In genomic region chr19:39502640-39503417, GRCh38 we compare ENCODE assay signal across 1 cellular context.
A peak's percentile ranks its signal among the peaks of the same experiment; 100 is the strongest.
TF ChIP-seq lines count a peak whose summit lies in the region.

No MANE protein-coding gene starts in this region.

TF ChIP-seq in HepG2, 621 proteins besides CTCF, POLR2A, EP300 and RAD21 (continued from another document and continues in another):
- TF ChIP-seq, protein P1, sequence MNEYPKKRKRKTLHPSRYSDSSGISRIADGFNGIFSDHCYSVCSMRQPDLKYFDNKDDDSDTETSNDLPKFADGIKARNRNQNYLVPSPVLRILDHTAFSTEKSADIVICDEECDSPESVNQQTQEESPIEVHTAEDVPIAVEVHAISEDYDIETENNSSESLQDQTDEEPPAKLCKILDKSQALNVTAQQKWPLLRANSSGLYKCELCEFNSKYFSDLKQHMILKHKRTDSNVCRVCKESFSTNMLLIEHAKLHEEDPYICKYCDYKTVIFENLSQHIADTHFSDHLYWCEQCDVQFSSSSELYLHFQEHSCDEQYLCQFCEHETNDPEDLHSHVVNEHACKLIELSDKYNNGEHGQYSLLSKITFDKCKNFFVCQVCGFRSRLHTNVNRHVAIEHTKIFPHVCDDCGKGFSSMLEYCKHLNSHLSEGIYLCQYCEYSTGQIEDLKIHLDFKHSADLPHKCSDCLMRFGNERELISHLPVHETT (CRISPR knock-in tag; conservative IDR thresholded peaks at IDR 0.05) = peak; percentile 90
- TF ChIP-seq MED13 (CRISPR knock-in tag; IDR thresholded peaks at IDR 0.05) (peak; percentile 78), ETV5 (CRISPR knock-in tag; IDR thresholded peaks at IDR 0.05; ENCODE audit: borderline replicate concordance) (peak; percentile 52; the same call in 1 of the 2 replicates), ZNF768 (CRISPR knock-in tag; IDR thresholded peaks at IDR 0.05) (peak; percentile 76), THAP11 (CRISPR knock-in tag; IDR thresholded peaks at IDR 0.05) (peak; percentile 61; the same call in 1 of the 2 replicates), SMC3 (IDR thresholded peaks at IDR 0.05; ENCODE audit: low read length) (no peak; the same call in 1 of the 2 replicates), PAX8 (CRISPR knock-in tag; IDR thresholded peaks at IDR 0.05; ENCODE audit: borderline replicate concordance) (peak; percentile 98; the same call in 1 of the 2 replicates), TEF (CRISPR knock-in tag; IDR thresholded peaks at IDR 0.05) (peak; percentile 86), ZMYM4 (CRISPR knock-in tag; IDR thresholded peaks at IDR 0.05) (peak; percentile 89), ELF1 (CRISPR knock-in tag; IDR thresholded peaks at IDR 0.05) (no peak), ARNT (IDR thresholded peaks at IDR 0.05) (no peak), ZNF7 (CRISPR knock-in tag; IDR thresholded peaks at IDR 0.05) (peak; percentile 50), SETDB1 (CRISPR knock-in tag; IDR thresholded peaks at IDR 0.05; ENCODE audit: borderline replicate concordance) (peak; percentile 68; the same call in 1 of the 2 replicates), GLMP (CRISPR knock-in tag; IDR thresholded peaks at IDR 0.05; ENCODE audit: borderline replicate concordance) (no peak), MXD3 (CRISPR knock-in tag; IDR thresholded peaks at IDR 0.05) (peak; percentile 99), BRD4 (CRISPR knock-in tag; IDR thresholded peaks at IDR 0.05) (peak; percentile 55; the same call in 1 of the 2 replicates), ZBTB26 (CRISPR knock-in tag; IDR thresholded peaks at IDR 0.05; ENCODE audit: borderline replicate concordance) (peak; percentile 70; the same call in 1 of the 2 replicates), KDM1A (CRISPR knock-in tag; IDR thresholded peaks at IDR 0.05) (no peak), ZNF557 (CRISPR knock-in tag; IDR thresholded peaks at IDR 0.05) (peak; percentile 90; the same call in 1 of the 2 replicates), THRA (CRISPR knock-in tag; IDR thresholded peaks at IDR 0.05; ENCODE audit: borderline replicate concordance) (peak; percentile 34; the same call in 1 of the 2 replicates), KLF12 (CRISPR knock-in tag; IDR thresholded peaks at IDR 0.05; ENCODE audit: borderline replicate concordance) (peak; percentile 92), FUBP1 (CRISPR knock-in tag; IDR thresholded peaks at IDR 0.05; ENCODE audit: borderline replicate concordance) (no peak), RFXANK (CRISPR knock-in tag; IDR thresholded peaks at IDR 0.05) (peak; percentile 64; the same call in 1 of the 2 replicates), REXO4 (CRISPR knock-in tag; IDR thresholded peaks at IDR 0.05; ENCODE audit: borderline replicate concordance) (peak; percentile 95), ZNF672 (CRISPR knock-in tag; IDR thresholded peaks at IDR 0.05) (peak; percentile 96)
- TF ChIP-seq, protein P2, sequence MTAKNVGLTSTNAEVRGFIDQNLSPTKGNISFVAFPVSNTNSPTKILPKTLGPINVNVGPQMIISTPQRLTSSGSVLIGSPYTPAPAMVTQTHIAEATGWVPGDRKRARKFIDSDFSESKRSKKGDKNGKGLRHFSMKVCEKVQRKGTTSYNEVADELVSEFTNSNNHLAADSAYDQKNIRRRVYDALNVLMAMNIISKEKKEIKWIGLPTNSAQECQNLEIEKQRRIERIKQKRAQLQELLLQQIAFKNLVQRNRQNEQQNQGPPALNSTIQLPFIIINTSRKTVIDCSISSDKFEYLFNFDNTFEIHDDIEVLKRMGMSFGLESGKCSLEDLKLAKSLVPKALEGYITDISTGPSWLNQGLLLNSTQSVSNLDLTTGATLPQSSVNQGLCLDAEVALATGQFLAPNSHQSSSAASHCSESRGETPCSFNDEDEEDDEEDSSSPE (CRISPR knock-in tag; IDR thresholded peaks at IDR 0.05) = peak; percentile 91
- TF ChIP-seq, protein P3, sequence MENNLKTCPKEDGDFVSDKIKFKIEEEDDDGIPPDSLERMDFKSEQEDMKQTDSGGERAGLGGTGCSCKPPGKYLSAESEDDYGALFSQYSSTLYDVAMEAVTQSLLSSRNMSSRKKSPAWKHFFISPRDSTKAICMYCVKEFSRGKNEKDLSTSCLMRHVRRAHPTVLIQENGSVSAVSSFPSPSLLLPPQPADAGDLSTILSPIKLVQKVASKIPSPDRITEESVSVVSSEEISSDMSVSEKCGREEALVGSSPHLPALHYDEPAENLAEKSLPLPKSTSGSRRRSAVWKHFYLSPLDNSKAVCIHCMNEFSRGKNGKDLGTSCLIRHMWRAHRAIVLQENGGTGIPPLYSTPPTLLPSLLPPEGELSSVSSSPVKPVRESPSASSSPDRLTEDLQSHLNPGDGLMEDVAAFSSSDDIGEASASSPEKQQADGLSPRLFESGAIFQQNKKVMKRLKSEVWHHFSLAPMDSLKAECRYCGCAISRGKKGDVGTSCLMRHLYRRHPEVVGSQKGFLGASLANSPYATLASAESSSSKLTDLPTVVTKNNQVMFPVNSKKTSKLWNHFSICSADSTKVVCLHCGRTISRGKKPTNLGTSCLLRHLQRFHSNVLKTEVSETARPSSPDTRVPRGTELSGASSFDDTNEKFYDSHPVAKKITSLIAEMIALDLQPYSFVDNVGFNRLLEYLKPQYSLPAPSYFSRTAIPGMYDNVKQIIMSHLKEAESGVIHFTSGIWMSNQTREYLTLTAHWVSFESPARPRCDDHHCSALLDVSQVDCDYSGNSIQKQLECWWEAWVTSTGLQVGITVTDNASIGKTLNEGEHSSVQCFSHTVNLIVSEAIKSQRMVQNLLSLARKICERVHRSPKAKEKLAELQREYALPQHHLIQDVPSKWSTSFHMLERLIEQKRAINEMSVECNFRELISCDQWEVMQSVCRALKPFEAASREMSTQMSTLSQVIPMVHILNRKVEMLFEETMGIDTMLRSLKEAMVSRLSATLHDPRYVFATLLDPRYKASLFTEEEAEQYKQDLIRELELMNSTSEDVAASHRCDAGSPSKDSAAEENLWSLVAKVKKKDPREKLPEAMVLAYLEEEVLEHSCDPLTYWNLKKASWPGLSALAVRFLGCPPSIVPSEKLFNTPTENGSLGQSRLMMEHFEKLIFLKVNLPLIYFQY (CRISPR knock-in tag; IDR thresholded peaks at IDR 0.05; ENCODE audit: borderline replicate concordance) = peak; percentile 77; the same call in 1 of the 2 replicates
- TF ChIP-seq, protein P4, sequence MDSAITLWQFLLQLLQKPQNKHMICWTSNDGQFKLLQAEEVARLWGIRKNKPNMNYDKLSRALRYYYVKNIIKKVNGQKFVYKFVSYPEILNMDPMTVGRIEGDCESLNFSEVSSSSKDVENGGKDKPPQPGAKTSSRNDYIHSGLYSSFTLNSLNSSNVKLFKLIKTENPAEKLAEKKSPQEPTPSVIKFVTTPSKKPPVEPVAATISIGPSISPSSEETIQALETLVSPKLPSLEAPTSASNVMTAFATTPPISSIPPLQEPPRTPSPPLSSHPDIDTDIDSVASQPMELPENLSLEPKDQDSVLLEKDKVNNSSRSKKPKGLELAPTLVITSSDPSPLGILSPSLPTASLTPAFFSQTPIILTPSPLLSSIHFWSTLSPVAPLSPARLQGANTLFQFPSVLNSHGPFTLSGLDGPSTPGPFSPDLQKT (CRISPR knock-in tag; IDR thresholded peaks at IDR 0.05; ENCODE audit: borderline replicate concordance) = peak; percentile 94; the same call in 1 of the 2 replicates
- TF ChIP-seq, protein P5, sequence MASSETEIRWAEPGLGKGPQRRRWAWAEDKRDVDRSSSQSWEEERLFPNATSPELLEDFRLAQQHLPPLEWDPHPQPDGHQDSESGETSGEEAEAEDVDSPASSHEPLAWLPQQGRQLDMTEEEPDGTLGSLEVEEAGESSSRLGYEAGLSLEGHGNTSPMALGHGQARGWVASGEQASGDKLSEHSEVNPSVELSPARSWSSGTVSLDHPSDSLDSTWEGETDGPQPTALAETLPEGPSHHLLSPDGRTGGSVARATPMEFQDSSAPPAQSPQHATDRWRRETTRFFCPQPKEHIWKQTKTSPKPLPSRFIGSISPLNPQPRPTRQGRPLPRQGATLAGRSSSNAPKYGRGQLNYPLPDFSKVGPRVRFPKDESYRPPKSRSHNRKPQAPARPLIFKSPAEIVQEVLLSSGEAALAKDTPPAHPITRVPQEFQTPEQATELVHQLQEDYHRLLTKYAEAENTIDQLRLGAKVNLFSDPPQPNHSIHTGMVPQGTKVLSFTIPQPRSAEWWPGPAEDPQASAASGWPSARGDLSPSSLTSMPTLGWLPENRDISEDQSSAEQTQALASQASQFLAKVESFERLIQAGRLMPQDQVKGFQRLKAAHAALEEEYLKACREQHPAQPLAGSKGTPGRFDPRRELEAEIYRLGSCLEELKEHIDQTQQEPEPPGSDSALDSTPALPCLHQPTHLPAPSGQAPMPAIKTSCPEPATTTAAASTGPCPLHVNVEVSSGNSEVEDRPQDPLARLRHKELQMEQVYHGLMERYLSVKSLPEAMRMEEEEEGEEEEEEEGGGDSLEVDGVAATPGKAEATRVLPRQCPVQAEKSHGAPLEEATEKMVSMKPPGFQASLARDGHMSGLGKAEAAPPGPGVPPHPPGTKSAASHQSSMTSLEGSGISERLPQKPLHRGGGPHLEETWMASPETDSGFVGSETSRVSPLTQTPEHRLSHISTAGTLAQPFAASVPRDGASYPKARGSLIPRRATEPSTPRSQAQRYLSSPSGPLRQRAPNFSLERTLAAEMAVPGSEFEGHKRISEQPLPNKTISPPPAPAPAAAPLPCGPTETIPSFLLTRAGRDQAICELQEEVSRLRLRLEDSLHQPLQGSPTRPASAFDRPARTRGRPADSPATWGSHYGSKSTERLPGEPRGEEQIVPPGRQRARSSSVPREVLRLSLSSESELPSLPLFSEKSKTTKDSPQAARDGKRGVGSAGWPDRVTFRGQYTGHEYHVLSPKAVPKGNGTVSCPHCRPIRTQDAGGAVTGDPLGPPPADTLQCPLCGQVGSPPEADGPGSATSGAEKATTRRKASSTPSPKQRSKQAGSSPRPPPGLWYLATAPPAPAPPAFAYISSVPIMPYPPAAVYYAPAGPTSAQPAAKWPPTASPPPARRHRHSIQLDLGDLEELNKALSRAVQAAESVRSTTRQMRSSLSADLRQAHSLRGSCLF (CRISPR knock-in tag; IDR thresholded peaks at IDR 0.05; ENCODE audit: borderline replicate concordance) = peak; percentile 81; the same call in 1 of the 2 replicates
- TF ChIP-seq, protein P6, sequence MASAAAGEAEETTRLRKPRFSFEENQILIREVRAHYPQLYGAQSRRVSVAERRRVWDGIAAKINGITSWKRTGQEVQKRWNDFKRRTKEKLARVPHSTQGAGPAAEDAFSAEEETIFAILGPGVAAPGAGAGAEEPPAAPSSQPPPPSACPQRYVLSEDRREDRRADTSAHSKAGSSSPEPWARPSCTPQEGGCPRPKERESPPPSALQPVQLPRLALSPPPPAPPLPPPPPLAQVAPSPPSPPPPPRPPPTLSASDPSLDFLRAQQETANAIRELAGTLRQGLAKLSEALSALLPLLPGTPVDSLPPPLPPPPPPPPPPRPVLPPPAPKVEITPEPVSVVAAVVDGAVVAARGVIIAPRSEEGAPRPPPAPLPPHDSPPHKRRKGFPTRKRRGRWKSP (CRISPR knock-in tag; IDR thresholded peaks at IDR 0.05) = peak; percentile 95
